ENCODE assay signal across 2 cellular contexts in the genomic region with DNA sequence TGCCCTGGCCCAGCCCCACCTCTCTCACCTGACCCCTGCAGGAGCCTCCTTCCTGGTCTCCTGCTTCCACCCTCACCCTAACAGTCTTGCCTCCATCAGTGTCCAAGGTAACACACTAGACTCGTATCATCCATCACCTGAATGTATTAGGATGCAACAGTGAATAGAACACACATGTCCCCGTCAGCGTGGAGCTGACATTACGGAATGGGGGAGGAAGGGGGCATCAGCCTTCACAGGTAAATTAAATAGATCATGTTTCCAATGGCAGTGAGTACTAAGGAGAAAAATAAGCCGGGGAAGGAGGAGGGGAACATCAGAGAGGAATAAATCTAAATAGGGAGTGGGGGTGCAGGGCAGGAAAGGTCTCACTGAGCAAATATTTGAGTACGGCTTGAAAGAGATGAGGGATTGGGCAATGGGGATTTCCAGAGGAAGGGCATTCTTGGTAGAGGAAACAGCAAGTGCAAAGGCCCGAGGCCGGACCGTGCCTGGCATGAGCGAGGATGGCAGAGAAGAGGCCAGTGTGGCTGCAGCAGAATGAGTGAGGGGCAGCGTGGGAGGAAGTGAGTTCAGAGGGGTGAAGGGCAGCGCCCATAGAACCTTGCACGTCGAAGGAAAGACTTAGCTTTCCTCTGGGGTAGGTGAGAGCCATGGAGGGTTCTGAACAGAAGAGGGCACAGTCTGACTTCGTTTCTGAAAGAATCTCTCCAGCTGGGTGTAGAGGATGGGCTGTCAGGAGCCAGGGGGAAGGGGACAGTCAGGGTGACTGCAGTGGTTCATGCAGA.
TF ChIP-seq lines count a peak whose summit lies in the region.

No MANE protein-coding gene starts in this region.

TF ChIP-seq in HCT116, 20 proteins besides CTCF, POLR2A, EP300 and RAD21 (continued from another document):
- TF ChIP-seq, protein P1, sequence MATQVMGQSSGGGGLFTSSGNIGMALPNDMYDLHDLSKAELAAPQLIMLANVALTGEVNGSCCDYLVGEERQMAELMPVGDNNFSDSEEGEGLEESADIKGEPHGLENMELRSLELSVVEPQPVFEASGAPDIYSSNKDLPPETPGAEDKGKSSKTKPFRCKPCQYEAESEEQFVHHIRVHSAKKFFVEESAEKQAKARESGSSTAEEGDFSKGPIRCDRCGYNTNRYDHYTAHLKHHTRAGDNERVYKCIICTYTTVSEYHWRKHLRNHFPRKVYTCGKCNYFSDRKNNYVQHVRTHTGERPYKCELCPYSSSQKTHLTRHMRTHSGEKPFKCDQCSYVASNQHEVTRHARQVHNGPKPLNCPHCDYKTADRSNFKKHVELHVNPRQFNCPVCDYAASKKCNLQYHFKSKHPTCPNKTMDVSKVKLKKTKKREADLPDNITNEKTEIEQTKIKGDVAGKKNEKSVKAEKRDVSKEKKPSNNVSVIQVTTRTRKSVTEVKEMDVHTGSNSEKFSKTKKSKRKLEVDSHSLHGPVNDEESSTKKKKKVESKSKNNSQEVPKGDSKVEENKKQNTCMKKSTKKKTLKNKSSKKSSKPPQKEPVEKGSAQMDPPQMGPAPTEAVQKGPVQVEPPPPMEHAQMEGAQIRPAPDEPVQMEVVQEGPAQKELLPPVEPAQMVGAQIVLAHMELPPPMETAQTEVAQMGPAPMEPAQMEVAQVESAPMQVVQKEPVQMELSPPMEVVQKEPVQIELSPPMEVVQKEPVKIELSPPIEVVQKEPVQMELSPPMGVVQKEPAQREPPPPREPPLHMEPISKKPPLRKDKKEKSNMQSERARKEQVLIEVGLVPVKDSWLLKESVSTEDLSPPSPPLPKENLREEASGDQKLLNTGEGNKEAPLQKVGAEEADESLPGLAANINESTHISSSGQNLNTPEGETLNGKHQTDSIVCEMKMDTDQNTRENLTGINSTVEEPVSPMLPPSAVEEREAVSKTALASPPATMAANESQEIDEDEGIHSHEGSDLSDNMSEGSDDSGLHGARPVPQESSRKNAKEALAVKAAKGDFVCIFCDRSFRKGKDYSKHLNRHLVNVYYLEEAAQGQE (IDR thresholded peaks at IDR 0.05; ENCODE audit: low read depth): no peak
- TF ChIP-seq, protein P2, sequence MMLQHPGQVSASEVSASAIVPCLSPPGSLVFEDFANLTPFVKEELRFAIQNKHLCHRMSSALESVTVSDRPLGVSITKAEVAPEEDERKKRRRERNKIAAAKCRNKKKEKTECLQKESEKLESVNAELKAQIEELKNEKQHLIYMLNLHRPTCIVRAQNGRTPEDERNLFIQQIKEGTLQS (IDR thresholded peaks at IDR 0.05): no peak
- no peak for TF ChIP-seq EZH2phosphoT487 (IDR thresholded peaks at IDR 0.05; ENCODE audit: borderline replicate concordance)
- TF ChIP-seq SRF (IDR thresholded peaks at IDR 0.05; ENCODE audit: low read depth): no peak
- TF ChIP-seq, protein P3, sequence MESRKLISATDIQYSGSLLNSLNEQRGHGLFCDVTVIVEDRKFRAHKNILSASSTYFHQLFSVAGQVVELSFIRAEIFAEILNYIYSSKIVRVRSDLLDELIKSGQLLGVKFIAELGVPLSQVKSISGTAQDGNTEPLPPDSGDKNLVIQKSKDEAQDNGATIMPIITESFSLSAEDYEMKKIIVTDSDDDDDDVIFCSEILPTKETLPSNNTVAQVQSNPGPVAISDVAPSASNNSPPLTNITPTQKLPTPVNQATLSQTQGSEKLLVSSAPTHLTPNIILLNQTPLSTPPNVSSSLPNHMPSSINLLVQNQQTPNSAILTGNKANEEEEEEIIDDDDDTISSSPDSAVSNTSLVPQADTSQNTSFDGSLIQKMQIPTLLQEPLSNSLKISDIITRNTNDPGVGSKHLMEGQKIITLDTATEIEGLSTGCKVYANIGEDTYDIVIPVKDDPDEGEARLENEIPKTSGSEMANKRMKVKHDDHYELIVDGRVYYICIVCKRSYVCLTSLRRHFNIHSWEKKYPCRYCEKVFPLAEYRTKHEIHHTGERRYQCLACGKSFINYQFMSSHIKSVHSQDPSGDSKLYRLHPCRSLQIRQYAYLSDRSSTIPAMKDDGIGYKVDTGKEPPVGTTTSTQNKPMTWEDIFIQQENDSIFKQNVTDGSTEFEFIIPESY (IDR thresholded peaks at IDR 0.05; ENCODE audit: extremely low read depth, insufficient replicate concordance, low read length): no peak
- TF ChIP-seq FOSL1 (IDR thresholded peaks at IDR 0.05; ENCODE audit: low read depth): no peak
- TF ChIP-seq JUND (IDR thresholded peaks at IDR 0.05): no peak
- TF ChIP-seq SP1 (IDR thresholded peaks at IDR 0.05; ENCODE audit: low read depth): no peak
- TF ChIP-seq POLR2AphosphoS5 (IDR thresholded peaks at IDR 0.05; ENCODE audit: low read depth, low read length): no peak
- TF ChIP-seq, protein P4, sequence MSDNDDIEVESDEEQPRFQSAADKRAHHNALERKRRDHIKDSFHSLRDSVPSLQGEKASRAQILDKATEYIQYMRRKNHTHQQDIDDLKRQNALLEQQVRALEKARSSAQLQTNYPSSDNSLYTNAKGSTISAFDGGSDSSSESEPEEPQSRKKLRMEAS (IDR thresholded peaks at IDR 0.05): no peak
- TF ChIP-seq SIN3A (IDR thresholded peaks at IDR 0.05; ENCODE audit: low read depth): no peak
- TF ChIP-seq ELF1 (IDR thresholded peaks at IDR 0.05; ENCODE audit: borderline replicate concordance, low read depth): no peak

TF ChIP-seq in WTC11, 78 proteins besides CTCF, POLR2A, EP300 and RAD21 (continued from another document):
- TF ChIP-seq, protein P5, sequence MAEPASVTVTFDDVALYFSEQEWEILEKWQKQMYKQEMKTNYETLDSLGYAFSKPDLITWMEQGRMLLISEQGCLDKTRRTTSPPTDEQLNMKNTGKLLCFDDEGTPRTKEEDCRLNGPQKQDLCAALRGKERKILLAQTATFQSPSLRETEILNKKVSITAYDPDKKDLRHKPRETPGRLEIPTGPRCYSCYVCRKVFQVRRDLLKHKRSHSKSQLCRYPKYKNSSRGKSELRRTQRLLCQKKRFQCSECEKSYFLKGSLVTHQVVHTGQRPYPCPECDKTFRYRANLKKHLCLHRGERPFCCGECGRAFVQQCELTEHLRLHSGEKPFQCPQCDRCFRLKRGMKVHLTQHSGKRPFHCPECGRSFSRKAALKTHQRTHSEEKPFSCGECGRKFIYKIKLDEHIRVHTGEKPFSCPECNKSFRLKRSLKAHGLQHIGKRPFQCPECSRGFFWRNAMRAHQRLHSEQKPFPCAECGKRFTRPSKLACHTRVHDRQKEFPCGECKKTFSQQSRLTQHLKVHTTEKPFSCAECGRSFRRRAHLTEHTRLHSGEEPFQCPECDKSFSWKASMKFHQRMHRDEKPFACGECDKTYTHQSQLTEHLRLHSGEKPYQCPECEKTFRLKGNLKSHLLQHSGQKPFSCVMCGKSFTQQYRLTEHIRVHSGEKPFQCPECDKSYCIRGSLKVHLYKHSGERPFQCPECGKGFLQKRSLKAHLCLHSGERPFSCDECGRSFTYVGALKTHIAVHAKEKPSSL (CRISPR knock-in tag; conservative IDR thresholded peaks at IDR 0.05): no peak
- TF ChIP-seq, protein P6, sequence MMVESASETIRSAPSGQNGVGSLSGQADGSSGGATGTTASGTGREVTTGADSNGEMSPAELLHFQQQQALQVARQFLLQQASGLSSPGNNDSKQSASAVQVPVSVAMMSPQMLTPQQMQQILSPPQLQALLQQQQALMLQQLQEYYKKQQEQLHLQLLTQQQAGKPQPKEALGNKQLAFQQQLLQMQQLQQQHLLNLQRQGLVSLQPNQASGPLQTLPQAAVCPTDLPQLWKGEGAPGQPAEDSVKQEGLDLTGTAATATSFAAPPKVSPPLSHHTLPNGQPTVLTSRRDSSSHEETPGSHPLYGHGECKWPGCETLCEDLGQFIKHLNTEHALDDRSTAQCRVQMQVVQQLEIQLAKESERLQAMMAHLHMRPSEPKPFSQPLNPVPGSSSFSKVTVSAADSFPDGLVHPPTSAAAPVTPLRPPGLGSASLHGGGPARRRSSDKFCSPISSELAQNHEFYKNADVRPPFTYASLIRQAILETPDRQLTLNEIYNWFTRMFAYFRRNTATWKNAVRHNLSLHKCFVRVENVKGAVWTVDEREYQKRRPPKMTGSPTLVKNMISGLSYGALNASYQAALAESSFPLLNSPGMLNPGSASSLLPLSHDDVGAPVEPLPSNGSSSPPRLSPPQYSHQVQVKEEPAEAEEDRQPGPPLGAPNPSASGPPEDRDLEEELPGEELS (CRISPR knock-in tag; IDR thresholded peaks at IDR 0.05): no peak
- TF ChIP-seq IRF2 (CRISPR knock-in tag; IDR thresholded peaks at IDR 0.05; ENCODE audit: borderline replicate concordance, low read depth) (no peak), SMAD4 (CRISPR knock-in tag; IDR thresholded peaks at IDR 0.05) (no peak), ESRRA (CRISPR knock-in tag; IDR thresholded peaks at IDR 0.05; ENCODE audit: borderline replicate concordance) (no peak), TEAD4 (CRISPR knock-in tag; IDR thresholded peaks at IDR 0.05) (no peak)
- TF ChIP-seq, protein P4 (CRISPR knock-in tag; IDR thresholded peaks at IDR 0.05): no peak
- TF ChIP-seq, protein P7, sequence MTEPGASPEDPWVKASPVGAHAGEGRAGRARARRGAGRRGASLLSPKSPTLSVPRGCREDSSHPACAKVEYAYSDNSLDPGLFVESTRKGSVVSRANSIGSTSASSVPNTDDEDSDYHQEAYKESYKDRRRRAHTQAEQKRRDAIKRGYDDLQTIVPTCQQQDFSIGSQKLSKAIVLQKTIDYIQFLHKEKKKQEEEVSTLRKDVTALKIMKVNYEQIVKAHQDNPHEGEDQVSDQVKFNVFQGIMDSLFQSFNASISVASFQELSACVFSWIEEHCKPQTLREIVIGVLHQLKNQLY (CRISPR knock-in tag; IDR thresholded peaks at IDR 0.05): no peak
